In genomic region chr2:195639238-195639858, GRCh38 we compare ENCODE assay signal across 3 cellular contexts.
TF ChIP-seq lines count a peak whose summit lies in the region.

No MANE protein-coding gene starts in this region.

TF ChIP-seq in HepG2, 621 proteins besides CTCF, POLR2A, EP300 and RAD21:
- TF ChIP-seq PRDM4 (CRISPR knock-in tag; IDR thresholded peaks at IDR 0.05; ENCODE audit: borderline replicate concordance) (no peak), SOX6 (IDR thresholded peaks at IDR 0.05) (no peak), SOX6 (CRISPR knock-in tag; IDR thresholded peaks at IDR 0.05) (no peak), CEBPG (CRISPR knock-in tag; IDR thresholded peaks at IDR 0.05) (0 out of 2 replicates have a peak, but pooled peaks have one; percentile 17), NFYB (CRISPR knock-in tag; IDR thresholded peaks at IDR 0.05) (no peak), FOXP4 (CRISPR knock-in tag; IDR thresholded peaks at IDR 0.05) (no peak), NCOA2 (CRISPR knock-in tag; IDR thresholded peaks at IDR 0.05) (no peak), MIER3 (CRISPR knock-in tag; IDR thresholded peaks at IDR 0.05; ENCODE audit: borderline replicate concordance) (no peak), MAFK (conservative IDR thresholded peaks at IDR 0.05 in 1 of 2, IDR thresholded peaks at IDR 0.05 in 1 of 2; ENCODE audit: low read length in 2 of 2) (peak; percentile 50 to 55), SP140L (CRISPR knock-in tag; IDR thresholded peaks at IDR 0.05; ENCODE audit: borderline replicate concordance) (no peak), MNT (IDR thresholded peaks at IDR 0.05) (no peak), KLF13 (CRISPR knock-in tag; IDR thresholded peaks at IDR 0.05) (no peak), CEBPB (IDR thresholded peaks at IDR 0.05; ENCODE audit: borderline replicate concordance, low read depth, low read length) (peak; percentile 61; the same call in 1 of the 2 replicates), NR2F6 (IDR thresholded peaks at IDR 0.05) (no peak), NR2F6 (CRISPR knock-in tag; IDR thresholded peaks at IDR 0.05) (no peak), MAFF (IDR thresholded peaks at IDR 0.05; ENCODE audit: low read depth, low read length) (peak; percentile 37; the same call in 1 of the 2 replicates), ONECUT2 (CRISPR knock-in tag; IDR thresholded peaks at IDR 0.05) (no peak)

TF ChIP-seq in IMR-90, 13 proteins besides CTCF, POLR2A, EP300 and RAD21:
- TF ChIP-seq CEBPB (IDR thresholded peaks at IDR 0.05; ENCODE audit: low read depth, low read length): peak; percentile 49; the same call in 1 of the 2 replicates
- no peak for TF ChIP-seq FOS (IDR thresholded peaks at IDR 0.05; ENCODE audit: low read depth, low read length)

TF ChIP-seq in K562, 482 proteins besides CTCF, POLR2A, EP300 and RAD21 (continues in another document):
- TF ChIP-seq ATF6 (CRISPR knock-in tag; IDR thresholded peaks at IDR 0.05): no peak
- no peak for TF ChIP-seq ARID3A (IDR thresholded peaks at IDR 0.05; ENCODE audit: borderline replicate concordance, low read depth, low read length)
- TF ChIP-seq ZNF766 (CRISPR knock-in tag; conservative IDR thresholded peaks at IDR 0.05): no peak
- TF ChIP-seq TRIM24 (IDR thresholded peaks at IDR 0.05): peak; percentile 43 to 49; a peak in 1 of 4 replicates
- TF ChIP-seq MECOM (CRISPR knock-in tag; IDR thresholded peaks at IDR 0.05): no peak
- TF ChIP-seq MBD1 (CRISPR knock-in tag; IDR thresholded peaks at IDR 0.05): no peak
- no peak for TF ChIP-seq BACH1 (tag; IDR thresholded peaks at IDR 0.05)
- no peak for TF ChIP-seq TSC22D4 (tag; IDR thresholded peaks at IDR 0.05)
- TF ChIP-seq CEBPB (tag; IDR thresholded peaks at IDR 0.05): peak; percentile 78
- TF ChIP-seq ZNF316 (IDR thresholded peaks at IDR 0.05): peak; percentile 31; the same call in 1 of the 2 replicates
- TF ChIP-seq CEBPG (CRISPR knock-in tag; IDR thresholded peaks at IDR 0.05): 0 out of 2 replicates have a peak, but pooled peaks have one; percentile 37
- TF ChIP-seq CEBPG (tag; conservative IDR thresholded peaks at IDR 0.05 in 1 of 2, IDR thresholded peaks at IDR 0.05 in 1 of 2): peak; percentile 34 to 62; a peak in 1 of 4 replicates
- no peak for TF ChIP-seq ZNF592 (IDR thresholded peaks at IDR 0.05)
- TF ChIP-seq RFX1 (IDR thresholded peaks at IDR 0.05): peak; percentile 53
- TF ChIP-seq FIP1L1 (IDR thresholded peaks at IDR 0.05; ENCODE audit: low read depth, low read length, poor library complexity, severe bottlenecking): no peak
- no peak for TF ChIP-seq SMARCA4 (IDR thresholded peaks at IDR 0.05)
- peak; percentile 55 for TF ChIP-seq C11orf30 (IDR thresholded peaks at IDR 0.05; ENCODE audit: low read depth)
- no peak for TF ChIP-seq PBX2 (CRISPR knock-in tag; IDR thresholded peaks at IDR 0.05; ENCODE audit: low read depth)
- 0 out of 2 replicates have a peak, but pooled peaks have one; percentile 9 for TF ChIP-seq PBX2 (tag; conservative IDR thresholded peaks at IDR 0.05; ENCODE audit: low read depth)
- TF ChIP-seq GTF3C2 (IDR thresholded peaks at IDR 0.05; ENCODE audit: borderline replicate concordance, extremely low read depth, insufficient read length): no peak
- TF ChIP-seq MAFG (tag; conservative IDR thresholded peaks at IDR 0.05): peak; percentile 23; the same call in 1 of the 2 replicates
- TF ChIP-seq PKNOX1 (IDR thresholded peaks at IDR 0.05): 0 out of 2 replicates have a peak, but pooled peaks have one; percentile 5
- TF ChIP-seq CHD4 (IDR thresholded peaks at IDR 0.05; ENCODE audit: insufficient read depth, insufficient replicate concordance, low read depth, low read length, poor library complexity, severe bottlenecking): no peak
- no peak for TF ChIP-seq ZNF280B (CRISPR knock-in tag; IDR thresholded peaks at IDR 0.05)
- TF ChIP-seq ATF3 (IDR thresholded peaks at IDR 0.05): peak; percentile 63
- no peak for TF ChIP-seq ATF3 (CRISPR knock-in tag; conservative IDR thresholded peaks at IDR 0.05)
